In the genomic region with DNA sequence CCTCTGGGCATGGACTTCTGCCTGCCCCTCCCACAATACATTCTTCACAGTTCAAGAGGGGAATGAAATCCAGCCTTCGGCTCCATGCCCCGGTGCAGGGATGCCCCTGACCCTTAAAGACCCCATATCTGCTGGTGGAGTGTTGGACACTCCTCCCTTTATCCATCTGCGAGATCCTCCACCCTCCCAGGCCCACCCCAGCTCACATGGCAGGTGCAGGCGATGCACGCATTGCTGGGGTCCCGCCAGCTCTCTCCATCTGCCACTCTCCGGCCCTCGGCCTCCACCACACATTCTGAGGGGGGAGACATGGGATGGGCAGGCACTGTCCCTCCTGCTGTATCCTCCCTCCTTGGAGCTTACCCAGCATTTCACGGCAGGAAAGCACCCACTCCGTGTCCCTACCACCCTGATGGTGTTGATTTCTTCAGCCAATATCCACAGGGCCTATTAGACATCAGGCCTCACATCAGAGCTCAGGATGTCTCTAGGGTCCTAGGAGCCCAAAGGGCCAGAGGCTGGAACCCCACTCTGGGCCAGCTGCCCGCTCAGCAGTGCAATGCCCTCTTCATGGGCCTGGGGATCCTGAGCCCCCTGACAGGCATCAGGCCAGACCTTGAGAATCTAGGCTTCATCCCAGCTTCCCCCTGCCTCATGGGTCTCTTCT, we compare ENCODE assay signal across 11 cellular contexts. TPM values are rescaled to one million over a fixed set of nuclear protein-coding genes. Genes with fewer than 3 reads are reported as not detected.
"Had no signal": no experiment of that assay in that cellular context is flagged by ENCODE, and none has a peak within 500 bp of the region (broad histone marks: within the 10 kb centered on the region; RNA-seq: fewer than 3 reads in every experiment).

No MANE protein-coding gene starts in this region.

- H3K4me3 ChIP-seq: SJCRH30, skin epidermis, tibial artery had no signal

- H3K27ac Mint-ChIP-seq: activated T-cell treated with anti-CD3 and anti-CD28 coated beads, Interleukin-2, amount 50 U/mL, for 72 hours; memory B cell had no signal

- H3K27ac ChIP-seq: parathyroid adenoma, SJCRH30, skin epidermis, tibial artery had no signal

- ATAC-seq: activated T-cell treated with anti-CD3 and anti-CD28 coated beads, Interleukin-2, amount 50 U/mL, for 72 hours had no signal

- H3K36me3 ChIP-seq: SJCRH30, tibial artery had no signal

- H3K4me1 ChIP-seq: SJCRH30, tibial artery had no signal

- DNase-seq: activated CD4-positive, alpha-beta T cell treated with anti-CD3 and anti-CD28 coated beads for 1 hour; activated CD8-positive, alpha-beta memory T cell treated with anti-CD3 and anti-CD28 coated beads, Interleukin-2, amount 50 U/mL, for 4 hours; activated naive CD4-positive, alpha-beta T cell; activated T-cell treated with anti-CD3 and anti-CD28 coated beads, Interleukin-2, amount 50 U/mL, for 72 hours; T-helper 9 cell had no signal

- H3K9me3 Mint-ChIP-seq: activated T-cell treated with anti-CD3 and anti-CD28 coated beads, Interleukin-2, amount 50 U/mL, for 72 hours; memory B cell had no signal

- H3K36me3 Mint-ChIP-seq: memory B cell had no signal

- H3K27me3 ChIP-seq: SJCRH30 had no signal

- H3K4me3 Mint-ChIP-seq: activated T-cell treated with anti-CD3 and anti-CD28 coated beads, Interleukin-2, amount 50 U/mL, for 72 hours; memory B cell had no signal

- H3K9me3 ChIP-seq: SJCRH30, tibial artery had no signal

RNA-seq across cellular contexts. Expression of a gene that starts 56.8 kb away (rescaled TPM):
- polyA plus RNA-seq: neural cell had no signal
